ENCODE assay signal across 13 cellular contexts in the genomic region with DNA sequence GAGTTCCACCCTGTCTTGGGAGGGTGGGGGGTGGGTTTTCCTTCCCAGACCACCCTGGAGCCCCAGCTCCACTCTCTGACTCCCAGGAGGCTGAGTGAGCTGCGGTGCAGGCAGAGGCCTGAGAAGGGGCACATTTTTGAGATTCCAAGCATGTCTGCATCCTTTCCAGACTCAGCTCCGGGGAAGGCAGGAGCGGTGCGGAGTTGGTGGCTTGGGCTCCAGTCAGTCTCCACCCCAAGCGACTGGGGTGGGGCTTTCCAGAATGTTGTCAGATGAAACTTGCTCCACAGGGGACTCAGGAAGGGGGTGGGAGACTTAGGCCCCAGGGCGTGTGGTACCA. TPM values are rescaled to one million over a fixed set of nuclear protein-coding genes. Genes with fewer than 3 reads are reported as not detected.
A peak's percentile ranks its signal among the peaks of the same experiment; 100 is the strongest.
DNase-seq lines count a peak whose midpoint lies in the region; ATAC-seq and TF ChIP-seq lines count a peak whose summit lies in the region.
"Had no signal": no experiment of that assay in that cellular context is flagged by ENCODE, and none has a peak within 500 bp of the region (broad histone marks: within the 10 kb centered on the region; RNA-seq: fewer than 3 reads in every experiment).

No MANE protein-coding gene starts in this region.

- peaks cover 19% of the 10 kb centered on the region for H3K4me1 ChIP-seq in smooth muscle cell (ENCODE audit: low read depth)
- H3K4me1 ChIP-seq: right lobe of liver had no signal

- H3K36me3 ChIP-seq in smooth muscle cell (ENCODE audit: low read depth): no peaks in the 10 kb centered on the region
- H3K36me3 ChIP-seq: right lobe of liver had no signal

- H3K79me2 ChIP-seq in smooth muscle cell (ENCODE audit: low read depth): no peaks in the 10 kb centered on the region

- H3K4me1 Mint-ChIP-seq in immature natural killer cell (peaks cover 16 to 27% of the 10 kb centered on the region in 2 donors), endothelial cell (ENCODE audit: unreplicated experiment) (peaks cover 20% of the 10 kb centered on the region)
- H3K4me1 Mint-ChIP-seq: activated naive CD4-positive, alpha-beta T cell treated with anti-CD3 and anti-CD28 coated beads, Interleukin-2, amount 50 U/mL, for 24 hours had no signal

- H3K9me3 ChIP-seq in smooth muscle cell (replicated peaks; ENCODE audit: low read depth): no peaks in the 10 kb centered on the region
- H3K9me3 ChIP-seq: right lobe of liver had no signal

- H3K27ac Mint-ChIP-seq in immature natural killer cell (no peak overlapping the region), endothelial cell (ENCODE audit: unreplicated experiment) (no peak overlapping the region)
- H3K27ac Mint-ChIP-seq: activated naive CD4-positive, alpha-beta T cell treated with anti-CD3 and anti-CD28 coated beads, Interleukin-2, amount 50 U/mL, for 24 hours; stimulated activated naive CD8-positive, alpha-beta T cell treated with anti-CD3 and anti-CD28 coated beads, Interleukin-15, Interleukin-2, amounts not matched to agents 100 ng/mL and 50 ng/mL, for 24 hours had no signal

- H3K27me3 Mint-ChIP-seq in immature natural killer cell (ENCODE audit: low read depth in 3 of 3) (peaks cover 3 to 11% (median 6%) of the 10 kb centered on the region in 3 donors), endothelial cell (ENCODE audit: unreplicated experiment) (peaks cover 5% of the 10 kb centered on the region)
- H3K27me3 Mint-ChIP-seq: activated naive CD4-positive, alpha-beta T cell treated with anti-CD3 and anti-CD28 coated beads, Interleukin-2, amount 50 U/mL, for 24 hours; stimulated activated naive CD8-positive, alpha-beta T cell treated with anti-CD3 and anti-CD28 coated beads, Interleukin-15, Interleukin-2, amounts not matched to agents 100 ng/mL and 50 ng/mL, for 24 hours had no signal

- H3K4me3 ChIP-seq in smooth muscle cell: no peak overlapping the region
- H3K4me3 ChIP-seq: right lobe of liver had no signal

- peak overlapping the region; percentile 16 for H3K27ac ChIP-seq in smooth muscle cell (ENCODE audit: low read depth)
- H3K27ac ChIP-seq: HL-60, right lobe of liver, VCaP had no signal

- H2AFZ ChIP-seq in smooth muscle cell (ENCODE audit: low read depth): no peak overlapping the region

- no peaks in the 10 kb centered on the region for H4K20me1 ChIP-seq in smooth muscle cell (ENCODE audit: low read depth)

- no peaks in the 10 kb centered on the region for H3F3A ChIP-seq in smooth muscle cell (ENCODE audit: low read depth)

- WGBS in smooth muscle cell (ENCODE audit: low lambda C conversion rate): 0% methylated on average over 6 of the region's 6 CpGs

- H3K27me3 ChIP-seq in smooth muscle cell (ENCODE audit: low read depth): no peaks in the 10 kb centered on the region
- H3K27me3 ChIP-seq: right lobe of liver had no signal

- H3K36me3 Mint-ChIP-seq in immature natural killer cell (no peaks in the 10 kb centered on the region), endothelial cell (ENCODE audit: low read depth, unreplicated experiment) (peaks cover 4% of the 10 kb centered on the region)
- H3K36me3 Mint-ChIP-seq: activated naive CD4-positive, alpha-beta T cell treated with anti-CD3 and anti-CD28 coated beads, Interleukin-2, amount 50 U/mL, for 24 hours had no signal

- ATAC-seq in GM18517 (IDR thresholded peaks at IDR 0.05; ENCODE audit: unreplicated experiment) (no peak), GM19397 (IDR thresholded peaks at IDR 0.05; ENCODE audit: unreplicated experiment) (no peak)
- ATAC-seq: right lobe of liver had no signal

- peak; percentile 23 for DNase-seq in HCEC 1CT
- peak; percentile 68 for DNase-seq in amniotic epithelial cell (ENCODE audit: low read depth)
- peak; percentile 90 for DNase-seq in iPS-NIHi7 (ENCODE audit: extremely low spot score)
- DNase-seq in smooth muscle cell (lab: John Stamatoyannopoulos, UW; ENCODE audit: unreplicated experiment): no peak
- no peak for DNase-seq in immature natural killer cell
- no peak for DNase-seq in endothelial cell (ENCODE audit: low spot score)

- H3K9me3 Mint-ChIP-seq in immature natural killer cell: no peaks in the 10 kb centered on the region
- no peaks in the 10 kb centered on the region for H3K9me3 Mint-ChIP-seq in endothelial cell (ENCODE audit: unreplicated experiment)
- H3K9me3 Mint-ChIP-seq: activated naive CD4-positive, alpha-beta T cell treated with anti-CD3 and anti-CD28 coated beads, Interleukin-2, amount 50 U/mL, for 24 hours; stimulated activated naive CD8-positive, alpha-beta T cell treated with anti-CD3 and anti-CD28 coated beads, Interleukin-15, Interleukin-2, amounts not matched to agents 100 ng/mL and 50 ng/mL, for 24 hours had no signal

- H3K4me2 ChIP-seq in smooth muscle cell: peak overlapping the region; percentile 44

- H3K9ac ChIP-seq in smooth muscle cell (ENCODE audit: low read depth): no peak overlapping the region

- TF ChIP-seq CTCF in smooth muscle cell (IDR thresholded peaks at IDR 0.05; ENCODE audit: borderline replicate concordance, insufficient read depth, poor library complexity, severe bottlenecking): no peak
- no peak for TF ChIP-seq CTCF in endothelial cell (IDR thresholded peaks at IDR 0.05; ENCODE audit: unreplicated experiment)

- H3K4me3 Mint-ChIP-seq in immature natural killer cell (no peak overlapping the region), endothelial cell (ENCODE audit: unreplicated experiment) (no peak overlapping the region)
- H3K4me3 Mint-ChIP-seq: activated naive CD4-positive, alpha-beta T cell treated with anti-CD3 and anti-CD28 coated beads, Interleukin-2, amount 50 U/mL, for 24 hours; stimulated activated naive CD8-positive, alpha-beta T cell treated with anti-CD3 and anti-CD28 coated beads, Interleukin-15, Interleukin-2, amounts not matched to agents 100 ng/mL and 50 ng/mL, for 24 hours had no signal

RNA-seq across cellular contexts. Expression of gene HS6ST1, which starts 44.2 kb away (rescaled TPM):
- total RNA-seq in smooth muscle cell: 9.3 and 11.3 TPM in 2 replicates
- polyA plus RNA-seq in smooth muscle cell: 13.0 and 17.6 TPM in 2 replicates
- 1 to 10 TPM; 5.1 to 6.6 (median 6.0) TPM for polyA plus RNA-seq in immature natural killer cell
- 23.3 TPM for total RNA-seq in endothelial cell (ENCODE audit: unreplicated experiment)

Comparison
In these comparisons a context has a peak if more than half of its experiments do, and no peak if none do; other contexts are left out.
1. DNase-seq: peak in HCEC 1CT (single experiment), amniotic epithelial cell (single experiment) and iPS-NIHi7 (single experiment); none in smooth muscle cell (single experiment), immature natural killer cell (0 of 3) and endothelial cell (single experiment).